ENCODE assay signal across 2 cellular contexts in genomic region chr9:130298663-130299279, GRCh38.
TF ChIP-seq lines count a peak whose summit lies in the region.

No MANE protein-coding gene starts in this region.

TF ChIP-seq in Ishikawa, 13 proteins besides CTCF, POLR2A, EP300 and RAD21 (continued from another document):
- TF ChIP-seq REST (IDR thresholded peaks at IDR 0.05; ENCODE audit: low read depth), result peak; percentile 98
- 0 out of 2 replicates have a peak, but pooled peaks have one; percentile 34 for TF ChIP-seq MAX (IDR thresholded peaks at IDR 0.05)
- TF ChIP-seq NFIC (IDR thresholded peaks at IDR 0.05), result 0 out of 2 replicates have a peak, but pooled peaks have one; percentile 14
- no peak for TF ChIP-seq FOXM1 (IDR thresholded peaks at IDR 0.05; ENCODE audit: borderline replicate concordance, low read depth)
- TF ChIP-seq EGR1 (IDR thresholded peaks at IDR 0.05), result no peak
- no peak for TF ChIP-seq TAF1 (IDR thresholded peaks at IDR 0.05; ENCODE audit: low read depth)
- TF ChIP-seq CEBPB (IDR thresholded peaks at IDR 0.05), result no peak
- no peak for TF ChIP-seq ZBTB7A (IDR thresholded peaks at IDR 0.05; ENCODE audit: low read depth)
- no peak for TF ChIP-seq USF1 (IDR thresholded peaks at IDR 0.05)
- no peak for TF ChIP-seq TCF12 (IDR thresholded peaks at IDR 0.05; ENCODE audit: low read depth)

TF ChIP-seq in GM12878, 131 proteins besides CTCF, POLR2A, EP300 and RAD21 (continued from another document):
- TF ChIP-seq REST (IDR thresholded peaks at IDR 0.05; ENCODE audit: low read depth, low read length), result peak; percentile 90
